ENCODE assay signal across 8 cellular contexts in the genomic region with DNA sequence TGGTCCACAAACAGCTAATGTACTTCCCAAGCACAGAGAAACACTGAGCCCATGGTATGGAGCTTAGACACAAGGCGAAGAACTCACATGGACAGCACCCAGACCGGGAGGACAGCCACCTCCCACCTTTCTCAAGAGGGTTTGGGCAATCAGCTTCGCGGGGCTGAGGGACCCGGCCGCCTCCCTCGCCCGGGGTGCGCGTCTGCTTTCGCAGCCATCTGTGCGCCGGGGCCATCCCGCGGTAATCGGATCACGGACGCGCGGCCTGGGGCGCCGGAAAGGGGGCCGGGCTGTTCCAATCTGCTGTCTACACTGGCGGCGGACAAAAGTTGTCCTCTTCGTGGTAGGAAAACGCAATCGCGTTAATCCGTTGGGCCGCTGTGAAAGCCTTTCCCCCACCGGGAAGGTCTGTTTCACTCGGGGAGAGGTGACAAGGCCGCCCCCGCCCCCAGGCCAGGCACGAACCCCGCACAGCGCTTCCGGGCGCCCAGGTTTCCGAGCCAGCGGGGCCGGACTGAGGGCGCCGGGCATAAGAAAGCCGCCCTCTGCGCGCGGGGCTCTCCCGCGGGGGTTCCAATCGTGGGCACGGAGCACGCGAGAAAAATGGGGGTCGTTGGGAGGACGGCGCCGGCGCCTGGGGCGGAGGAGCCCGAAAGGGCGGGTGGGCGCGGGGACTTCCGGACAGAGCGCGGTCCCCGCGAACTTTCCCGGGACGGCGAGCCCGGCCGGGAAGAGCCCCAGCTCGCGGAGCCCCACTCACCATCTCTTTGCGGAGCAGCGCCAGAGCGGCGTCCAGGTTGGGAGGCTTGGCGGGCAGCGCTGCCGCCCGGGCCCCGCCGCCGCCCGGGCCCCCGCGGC. TPM values are rescaled to one million over a fixed set of nuclear protein-coding genes. Genes with fewer than 3 reads are reported as not detected.
DNase-seq lines count a peak whose midpoint lies in the region; ATAC-seq and TF ChIP-seq lines count a peak whose summit lies in the region.

No MANE protein-coding gene starts in this region.

- H3K36me3 Mint-ChIP-seq in naive thymus-derived CD4-positive, alpha-beta T cell, result peaks cover 0 to 4% (median 0%) of the 10 kb centered on the region in 5 donors

- H3K27me3 Mint-ChIP-seq in naive thymus-derived CD4-positive, alpha-beta T cell, result peaks cover 0 to 30% (median 0%) of the 10 kb centered on the region in 5 donors

- H3K27me3 ChIP-seq in naive thymus-derived CD4-positive, alpha-beta T cell (ENCODE audit: control insufficient read depth in 2 of 2, insufficient read depth in 2 of 2, low read length in 2 of 2), result no peaks in the 10 kb centered on the region
- no peaks in the 10 kb centered on the region for H3K27me3 ChIP-seq in thyroid gland

- H3K4me3 ChIP-seq in GM12875 (ENCODE audit: low read depth, low read length) (peak overlapping the region; percentile 45), HFF-Myc (replicated peaks; ENCODE audit: low read depth, low read length) (peak overlapping the region; percentile 70), thyroid gland (replicated peaks in 1 of 3) (peak overlapping the region; percentile 62 to 83 (median 81))
- H3K4me3 ChIP-seq in naive thymus-derived CD4-positive, alpha-beta T cell (ENCODE audit: low read length), result peak overlapping the region; percentile 49

- peak overlapping the region; percentile 76 to 89 (median 81) for H3K4me3 Mint-ChIP-seq in naive thymus-derived CD4-positive, alpha-beta T cell

- TF ChIP-seq POLR2A in thyroid gland (IDR thresholded peaks at IDR 0.05), result no peak

- peaks cover 0 to 3% (median 0%) of the 10 kb centered on the region in 3 experiments for H3K36me3 ChIP-seq in naive thymus-derived CD4-positive, alpha-beta T cell (ENCODE audit: control insufficient read depth in 2 of 3, insufficient read depth in 3 of 3, low read length in 3 of 3)
- H3K36me3 ChIP-seq in thyroid gland, result no peaks in the 10 kb centered on the region

- H3K9me3 Mint-ChIP-seq in naive thymus-derived CD4-positive, alpha-beta T cell, result no peaks in the 10 kb centered on the region

- CTCF ChIA-PET in naive thymus-derived CD4-positive, alpha-beta T cell (lab: Charles Lee), result no interaction called here

- DNase-seq in HFF-Myc (ENCODE audit: extremely low read depth, low read depth), result no peak
- peak; percentile 23 for DNase-seq in NCI-H460 (ENCODE audit: extremely low read depth, low read depth)
- DNase-seq in activated CD8-positive, alpha-beta memory T cell treated with anti-CD3 and anti-CD28 coated beads, Interleukin-2, amount 50 U/mL, for 4 hours, result peak; percentile 46
- peak in 8 of 9 donors; percentile 10 to 62 (median 22) for DNase-seq in naive thymus-derived CD4-positive, alpha-beta T cell
- DNase-seq in thyroid gland, result peak; percentile 35 to 37
- DNase-seq in occipital lobe (lab: John Stamatoyannopoulos, UW), result no peak

- H3K4me1 Mint-ChIP-seq in naive thymus-derived CD4-positive, alpha-beta T cell, result peaks cover 26 to 52% (median 36%) of the 10 kb centered on the region in 7 donors

- intact Hi-C loops in naive thymus-derived CD4-positive, alpha-beta T cell (cut with micrococcal nuclease), result loop anchor here (1.0 to 10.0 kb wide), 13 partner anchors 60 to 565 kb away; a partner anchor contains a TSS
- intact Hi-C loops in thyroid gland (cut with DNase I), result loop anchor here (10.0 kb wide), 1 partner anchor 65 kb away; a partner anchor contains a TSS

- TF ChIP-seq CTCF in GM12875 (IDR thresholded peaks at IDR 0.05; ENCODE audit: borderline replicate concordance, insufficient read depth, low read depth, low read length) (no peak), HFF-Myc (IDR thresholded peaks at IDR 0.05; ENCODE audit: low read depth, low read length, missing control alignments) (no peak), thyroid gland (IDR thresholded peaks at IDR 0.05) (no peak)

- 1 to 3% methylated on average over 31 to 41 of the region's 91 CpGs for WGBS in thyroid gland, 2 donors

- no peaks in the 10 kb centered on the region for H3K9me3 ChIP-seq in naive thymus-derived CD4-positive, alpha-beta T cell (ENCODE audit: control insufficient read depth in 2 of 3, low read length in 3 of 3)
- no peaks in the 10 kb centered on the region for H3K9me3 ChIP-seq in thyroid gland

- peak overlapping the region in 5 of 9 donors; percentile 39 to 69 (median 49) for H3K27ac Mint-ChIP-seq in naive thymus-derived CD4-positive, alpha-beta T cell

- H3K4me1 ChIP-seq in naive thymus-derived CD4-positive, alpha-beta T cell (ENCODE audit: control insufficient read depth in 2 of 2, insufficient read depth in 2 of 2, low read length in 2 of 2), result peaks cover 10 to 13% of the 10 kb centered on the region in 2 donors
- H3K4me1 ChIP-seq in thyroid gland, result peaks cover 7 to 16% of the 10 kb centered on the region in 2 donors

- H3K27ac ChIP-seq in naive thymus-derived CD4-positive, alpha-beta T cell (ENCODE audit: low read depth, low read length), result peak overlapping the region; percentile 56
- H3K27ac ChIP-seq in thyroid gland, result no peak overlapping the region

- ATAC-seq in esophagus mucosa, result peak; percentile 51
- ATAC-seq in naive thymus-derived CD4-positive, alpha-beta T cell, result peak; percentile 22

- POLR2A ChIA-PET in naive thymus-derived CD4-positive, alpha-beta T cell (lab: Charles Lee), result interaction anchor here (0.8 to 1.9 kb wide), 4 partner anchors 61 to 396 kb away, joined by 3 to 12 read pairs (median 4); a partner anchor contains a TSS

RNA-seq across cellular contexts. Expression of a gene that starts 0.7 kb away (rescaled TPM):
- total RNA-seq in NCI-H460 (2014; rRNA removed; shearing (Covaris generic)), result 36.6 and 39.3 TPM in 2 replicates
- polyA plus RNA-seq in NCI-H460 (2014; cell fraction: nucleus; rRNA removed), result 49.1 and 51.8 TPM in 2 replicates
- 12.4 TPM for total RNA-seq in esophagus mucosa
- total RNA-seq in naive thymus-derived CD4-positive, alpha-beta T cell, result 1 to 10 TPM; 4.5 to 9.0 (median 6.9) TPM
- polyA plus RNA-seq in naive thymus-derived CD4-positive, alpha-beta T cell, result 10 to 100 TPM in 1 of 2 donors, 1 to 10 TPM in 1; 9.0 to 12.0 TPM
- total RNA-seq in thyroid gland, result 10 to 100 TPM in 3 of 4 donors, 1 to 10 TPM in 1; 8.0 to 27.0 (median 17.1) TPM
- total RNA-seq in occipital lobe, result 6.7 TPM

Comparison
In these comparisons a context has a peak if more than half of its experiments do, and no peak if none do; other contexts are left out.
1. DNase-seq: peak in NCI-H460 (single experiment), activated CD8-positive, alpha-beta memory T cell treated with anti-CD3 and anti-CD28 coated beads, Interleukin-2, amount 50 U/mL, for 4 hours (single experiment), naive thymus-derived CD4-positive, alpha-beta T cell (8 of 9) and thyroid gland (2 of 2); none in HFF-Myc (single experiment) and occipital lobe (single experiment).
2. Peak in every context shown above with its lines, with median percentiles within 50 percentile points of each other: H3K4me3 ChIP-seq.